Comparison of ENCODE assay signal across 11 cellular contexts in the genomic region with DNA sequence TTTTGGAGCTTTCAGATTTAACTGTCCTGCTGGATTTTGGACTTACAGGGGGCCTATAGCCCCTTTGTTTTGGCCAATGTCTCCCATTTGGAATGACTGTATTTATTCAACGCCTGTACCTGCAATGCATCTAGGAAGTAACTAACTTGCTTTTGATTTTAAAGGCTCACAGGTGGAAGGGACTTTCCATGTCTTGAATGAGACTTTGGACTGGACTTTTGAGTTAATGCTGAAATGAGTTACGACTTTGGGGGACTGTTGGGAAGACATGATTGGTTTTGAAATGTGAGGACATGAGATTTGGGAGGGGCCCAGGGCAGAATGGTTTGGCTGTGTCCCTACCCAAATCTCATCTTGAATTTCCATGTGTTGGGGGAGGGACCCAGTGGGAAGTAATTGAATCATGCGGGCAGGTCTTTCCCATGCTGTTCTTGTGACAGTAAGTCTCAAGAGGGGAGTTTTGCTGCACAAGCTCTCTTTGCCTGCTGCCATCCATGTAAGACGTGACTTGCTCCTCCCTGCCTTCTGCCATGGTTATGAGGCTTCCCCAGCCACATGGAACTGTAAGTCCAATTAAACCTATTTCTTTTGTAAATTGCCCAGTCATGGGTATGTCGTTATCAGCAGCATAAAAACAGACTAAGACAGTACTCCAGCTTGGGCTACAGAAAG. TPM values are rescaled to one million over a fixed set of nuclear protein-coding genes. Genes with fewer than 3 reads are reported as not detected.
"Had no signal": no experiment of that assay in that cellular context is flagged by ENCODE, and none has a peak within 500 bp of the region (broad histone marks: within the 10 kb centered on the region; RNA-seq: fewer than 3 reads in every experiment).

No MANE protein-coding gene starts in this region.

RNA-seq across cellular contexts. Expression of gene PPIAL4G, which starts 43.3 kb away (rescaled TPM):
- total RNA-seq: esophagus mucosa, gastrocnemius medialis, glomerular endothelial cell, kidney epithelial cell, left cardiac atrium, left ventricle myocardium inferior, lower lobe of right lung, posterior vena cava, pulmonary artery endothelial cell, suprapubic skin had no signal
- polyA plus RNA-seq: neural cell had no signal
